Comparison of ENCODE assay signal across 1 cellular context in genomic region chr1:180201451-180202200, GRCh38.
TF ChIP-seq lines count a peak whose summit lies in the region.

No MANE protein-coding gene starts in this region.

TF ChIP-seq in H1, 55 proteins besides CTCF, POLR2A, EP300 and RAD21:
- no peak for TF ChIP-seq CHD2 (IDR thresholded peaks at IDR 0.05; ENCODE audit: low read length)
- TF ChIP-seq SUZ12 (IDR thresholded peaks at IDR 0.05; ENCODE audit: low read length), result no peak
